1 cellular context compared by ENCODE assay signal in genomic region chr11:46238078-46238966, GRCh38.
TF ChIP-seq lines count a peak whose summit lies in the region.

No MANE protein-coding gene starts in this region.

TF ChIP-seq in K562, 482 proteins besides CTCF, POLR2A, EP300 and RAD21 (continued from another document and continues in another):
- TF ChIP-seq STAT6 (CRISPR knock-in tag; IDR thresholded peaks at IDR 0.05) (peak; percentile 78; the same call in 1 of the 2 replicates), XRCC5 (IDR thresholded peaks at IDR 0.05; ENCODE audit: low read depth, low read length) (no peak), SIN3B (IDR thresholded peaks at IDR 0.05; ENCODE audit: low read depth) (no peak), KDM1A (IDR thresholded peaks at IDR 0.05) (peak in 1 of 2 experiments; percentile 71; a peak in 1 of 4 replicates), RNF219 (CRISPR knock-in tag; IDR thresholded peaks at IDR 0.05) (no peak), ZNF121 (CRISPR knock-in tag; conservative IDR thresholded peaks at IDR 0.05) (no peak), ZNF431 (CRISPR knock-in tag; IDR thresholded peaks at IDR 0.05) (peak; percentile 29), MAZ (CRISPR knock-in tag; conservative IDR thresholded peaks at IDR 0.05 in 1 of 2, IDR thresholded peaks at IDR 0.05 in 1 of 2) (peak; percentile 3 to 88; a peak in 2 of 4 replicates), VEZF1 (CRISPR knock-in tag; IDR thresholded peaks at IDR 0.05) (peak; percentile 46; the same call in 1 of the 2 replicates), E2F6 (IDR thresholded peaks at IDR 0.05; ENCODE audit: borderline replicate concordance in 1 of 2, extremely low read depth in 1 of 2, insufficient read depth in 1 of 2, insufficient read length in 1 of 2, low read depth in 1 of 2, low read length in 1 of 2, poor library complexity in 1 of 2, severe bottlenecking in 1 of 2) (peak; percentile 80 to 96), MTA3 (IDR thresholded peaks at IDR 0.05; ENCODE audit: borderline replicate concordance) (0 out of 2 replicates have a peak, but pooled peaks have one; percentile 8), AFF4 (CRISPR knock-in tag; IDR thresholded peaks at IDR 0.05) (peak; percentile 31), ZNF407 (IDR thresholded peaks at IDR 0.05; ENCODE audit: low read depth) (no peak), ZNF41 (CRISPR knock-in tag; conservative IDR thresholded peaks at IDR 0.05) (no peak), ETS1 (conservative IDR thresholded peaks at IDR 0.05; ENCODE audit: control insufficient read depth, low read depth, low read length) (no peak; the same call in 1 of the 2 replicates), ZNF134 (CRISPR knock-in tag; conservative IDR thresholded peaks at IDR 0.05) (0 out of 2 replicates have a peak, but pooled peaks have one; percentile 46), PPARD (CRISPR knock-in tag; IDR thresholded peaks at IDR 0.05) (no peak), FOXP1 (CRISPR knock-in tag; IDR thresholded peaks at IDR 0.05) (no peak; the same call in 1 of the 2 replicates), HOMEZ (CRISPR knock-in tag; IDR thresholded peaks at IDR 0.05) (no peak), MYBL2 (IDR thresholded peaks at IDR 0.05; ENCODE audit: low read depth) (no peak), MYBL2 (CRISPR knock-in tag; IDR thresholded peaks at IDR 0.05; ENCODE audit: borderline replicate concordance) (no peak), ZNF217 (CRISPR knock-in tag; IDR thresholded peaks at IDR 0.05) (no peak), NCOA2 (IDR thresholded peaks at IDR 0.05; ENCODE audit: partially characterized antibody in 2 of 2) (no peak), TEAD2 (tag; IDR thresholded peaks at IDR 0.05) (no peak), RBFOX2 (IDR thresholded peaks at IDR 0.05; ENCODE audit: low read depth, low read length) (peak; percentile 16; the same call in 1 of the 2 replicates), DMBX1 (CRISPR knock-in tag; IDR thresholded peaks at IDR 0.05; ENCODE audit: borderline replicate concordance) (peak; percentile 78; the same call in 1 of the 2 replicates), TCF7L2 (IDR thresholded peaks at IDR 0.05; ENCODE audit: low read depth, low read length) (no peak), RB1 (IDR thresholded peaks at IDR 0.05; ENCODE audit: low read depth) (peak; percentile 68), HNRNPK (IDR thresholded peaks at IDR 0.05; ENCODE audit: low read depth, low read length, poor library complexity, severe bottlenecking) (no peak)
